ENCODE assay signal across 1 cellular context in genomic region chr22:20127869-20128618, GRCh38.
TF ChIP-seq lines count a peak whose summit lies in the region.

No MANE protein-coding gene starts in this region.

TF ChIP-seq in SK-N-SH, 30 proteins besides CTCF, POLR2A, EP300 and RAD21 (continued from another document):
- TF ChIP-seq USF1 (IDR thresholded peaks at IDR 0.05; ENCODE audit: borderline replicate concordance, low read depth) (no peak), MAX (IDR thresholded peaks at IDR 0.05; ENCODE audit: low read depth) (no peak), CHD2 (IDR thresholded peaks at IDR 0.05; ENCODE audit: low read length, partially characterized antibody) (no peak), MEF2A (IDR thresholded peaks at IDR 0.05; ENCODE audit: borderline replicate concordance, low read depth) (no peak)
